6 cellular contexts compared by ENCODE assay signal in genomic region chr4:177791188-177791587, GRCh38.
"Had no signal": no experiment of that assay in that cellular context is flagged by ENCODE, and none has a peak within 500 bp of the region (broad histone marks: within the 10 kb centered on the region; RNA-seq: fewer than 3 reads in every experiment).

No MANE protein-coding gene starts in this region.

- FAIRE-seq: HTR-8/SVneo had no signal

- H3K27ac ChIP-seq: HL-60, KMS-11 had no signal

- H3K9ac ChIP-seq: KMS-11 had no signal

- H3K36me3 Mint-ChIP-seq: IgD-negative memory B cell had no signal

- H3K4me1 Mint-ChIP-seq: IgD-negative memory B cell had no signal

- H3K27me3 Mint-ChIP-seq: IgD-negative memory B cell had no signal

- H3K27ac Mint-ChIP-seq: IgD-negative memory B cell had no signal

- H3K4me2 ChIP-seq: KMS-11 had no signal

- H3K4me3 Mint-ChIP-seq: IgD-negative memory B cell had no signal

- DNase-seq: KBM-7, KG1 had no signal
